ENCODE assay signal across 1 cellular context in genomic region chr6:139708342-139709199, GRCh38.
TF ChIP-seq lines count a peak whose summit lies in the region.

No MANE protein-coding gene starts in this region.

TF ChIP-seq in IMR-90, 13 proteins besides CTCF, POLR2A, EP300 and RAD21 (continued from another document):
- TF ChIP-seq MAZ (IDR thresholded peaks at IDR 0.05; ENCODE audit: borderline replicate concordance, low read depth, low read length) (no peak), MXI1 (IDR thresholded peaks at IDR 0.05; ENCODE audit: borderline replicate concordance, low read depth, low read length) (no peak), USF2 (IDR thresholded peaks at IDR 0.05; ENCODE audit: low read depth, low read length) (no peak), CHD1 (IDR thresholded peaks at IDR 0.05; ENCODE audit: low read depth, low read length) (no peak), MAFK (IDR thresholded peaks at IDR 0.05; ENCODE audit: low read depth, low read length) (no peak)
